In genomic region chr19:45485301-45486077, GRCh38 we compare ENCODE assay signal across 1 cellular context.
TF ChIP-seq lines count a peak whose summit lies in the region.

No MANE protein-coding gene starts in this region.

TF ChIP-seq in H1, 55 proteins besides CTCF, POLR2A, EP300 and RAD21 (continued from another document):
- TF ChIP-seq SIN3A (conservative IDR thresholded peaks at IDR 0.05 in 1 of 2, IDR thresholded peaks at IDR 0.05 in 1 of 2; ENCODE audit: low read depth in 1 of 2, low read length in 2 of 2), result peak in 1 of 2 experiments; percentile 86; a peak in 1 of 4 replicates
- peak; percentile 98 for TF ChIP-seq SIX5 (IDR thresholded peaks at IDR 0.05; ENCODE audit: low read depth, low read length)
- TF ChIP-seq NRF1 (IDR thresholded peaks at IDR 0.05; ENCODE audit: low read depth, low read length), result no peak
- no peak for TF ChIP-seq BRCA1 (IDR thresholded peaks at IDR 0.05; ENCODE audit: low read depth, low read length)
- TF ChIP-seq SIRT6 (IDR thresholded peaks at IDR 0.05; ENCODE audit: low read length), result no peak
- no peak for TF ChIP-seq TCF12 (IDR thresholded peaks at IDR 0.05; ENCODE audit: low read depth, low read length)
- no peak for TF ChIP-seq MAX (IDR thresholded peaks at IDR 0.05)
- no peak for TF ChIP-seq TAF7 (optimal IDR thresholded peaks at IDR 0.05; ENCODE audit: borderline replicate concordance, low read depth, low read length)
- TF ChIP-seq SP1 (IDR thresholded peaks at IDR 0.05; ENCODE audit: low read depth, low read length), result 0 out of 2 replicates have a peak, but pooled peaks have one; percentile 28
- no peak for TF ChIP-seq RBBP5 (IDR thresholded peaks at IDR 0.05; ENCODE audit: borderline replicate concordance, low read depth, low read length)
- TF ChIP-seq ASH2L (IDR thresholded peaks at IDR 0.05; ENCODE audit: low read length), result no peak
- no peak for TF ChIP-seq BCL11A (IDR thresholded peaks at IDR 0.05; ENCODE audit: low read depth in 2 of 2, low read length in 2 of 2)
- TF ChIP-seq E2F6 (IDR thresholded peaks at IDR 0.05), result no peak; the same call in 1 of the 2 replicates
- no peak for TF ChIP-seq HDAC2 (IDR thresholded peaks at IDR 0.05; ENCODE audit: borderline replicate concordance in 1 of 2, low read depth in 2 of 2, low read length in 2 of 2)
- TF ChIP-seq KDM1A (IDR thresholded peaks at IDR 0.05; ENCODE audit: borderline replicate concordance, low read length), result no peak
- TF ChIP-seq SP2 (IDR thresholded peaks at IDR 0.05; ENCODE audit: low read length), result no peak
- no peak for TF ChIP-seq SUZ12 (IDR thresholded peaks at IDR 0.05; ENCODE audit: low read length)
- TF ChIP-seq CHD2 (IDR thresholded peaks at IDR 0.05; ENCODE audit: low read length), result no peak
- TF ChIP-seq KDM4A (IDR thresholded peaks at IDR 0.05; ENCODE audit: low read depth, low read length, severe bottlenecking), result peak; percentile 46
- TF ChIP-seq CBX8 (IDR thresholded peaks at IDR 0.05; ENCODE audit: borderline replicate concordance, low read depth, low read length), result no peak
- no peak for TF ChIP-seq GABPA (IDR thresholded peaks at IDR 0.05; ENCODE audit: borderline replicate concordance, insufficient read depth, low read length)
- TF ChIP-seq TBP (IDR thresholded peaks at IDR 0.05; ENCODE audit: low read depth, low read length), result 0 out of 2 replicates have a peak, but pooled peaks have one; percentile 28
- TF ChIP-seq TEAD4 (IDR thresholded peaks at IDR 0.05; ENCODE audit: low read depth, low read length), result no peak
- no peak for TF ChIP-seq CTBP2 (IDR thresholded peaks at IDR 0.05; ENCODE audit: borderline replicate concordance, insufficient read depth, insufficient read length, low read length)
- no peak for TF ChIP-seq JUN (IDR thresholded peaks at IDR 0.05; ENCODE audit: low read depth, low read length)
- peak; percentile 73 for TF ChIP-seq MAFK (IDR thresholded peaks at IDR 0.05; ENCODE audit: low read depth, low read length)
- TF ChIP-seq HDAC6 (IDR thresholded peaks at IDR 0.05; ENCODE audit: low read depth, low read length), result no peak
- TF ChIP-seq ATF3 (IDR thresholded peaks at IDR 0.05; ENCODE audit: insufficient read depth, low read depth, low read length), result peak; percentile 73; the same call in 1 of the 2 replicates
- TF ChIP-seq CEBPB (IDR thresholded peaks at IDR 0.05; ENCODE audit: low read depth, low read length), result no peak
- no peak for TF ChIP-seq ATF2 (IDR thresholded peaks at IDR 0.05; ENCODE audit: low read length)
- peak; percentile 70 for TF ChIP-seq CREB1 (IDR thresholded peaks at IDR 0.05)
- TF ChIP-seq PHF8 (conservative IDR thresholded peaks at IDR 0.05; ENCODE audit: low read depth, low read length), result no peak
